Comparison of ENCODE assay signal across 23 cellular contexts in the genomic region with DNA sequence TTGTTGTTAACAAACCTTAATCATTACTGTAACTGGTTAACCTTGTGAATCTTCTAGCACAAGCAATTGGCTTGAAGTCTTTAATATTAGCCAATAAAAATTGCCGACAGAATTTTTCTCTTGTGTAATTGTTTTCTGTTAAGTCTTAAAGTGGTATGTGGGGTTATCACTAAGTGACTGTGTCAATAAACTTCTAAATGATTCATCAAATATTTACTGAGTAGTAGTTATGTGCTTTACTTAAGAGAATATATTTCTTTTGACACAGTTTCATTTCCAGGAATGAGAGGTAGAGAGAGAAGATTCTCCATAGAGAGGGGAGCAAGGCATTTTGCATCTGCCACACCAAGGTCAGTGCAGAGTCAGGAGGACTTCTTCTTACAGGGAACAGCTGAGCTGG.
DNase-seq lines count a peak whose midpoint lies in the region; TF ChIP-seq lines count a peak whose summit lies in the region.
"Had no signal": no experiment of that assay in that cellular context is flagged by ENCODE, and none has a peak within 500 bp of the region (broad histone marks: within the 10 kb centered on the region; RNA-seq: fewer than 3 reads in every experiment).

No MANE protein-coding gene starts in this region.

- H2BK120ac ChIP-seq in mesenchymal stem cell (ENCODE audit: low read depth, low read length), result no peak overlapping the region

- H3K36me3 ChIP-seq in mesenchymal stem cell (ENCODE audit: control insufficient read depth in 1 of 2, insufficient read depth in 2 of 2, low read depth in 1 of 2, low read length in 2 of 2) (no peaks in the 10 kb centered on the region), thyroid gland (no peaks in the 10 kb centered on the region), prostate gland (no peaks in the 10 kb centered on the region)
- H3K36me3 ChIP-seq: BLaER1 treated with 17β-estradiol and CSF1 and Interleukin-3, amounts not matched to agents 10 nM and 100 nM had no signal

- peaks cover 6% of the 10 kb centered on the region for H3K4me1 ChIP-seq in mesenchymal stem cell (ENCODE audit: control insufficient read depth, insufficient read depth, low read depth, low read length)
- no peaks in the 10 kb centered on the region for H3K4me1 ChIP-seq in thyroid gland
- H3K4me1 ChIP-seq in prostate gland (replicated peaks), result no peaks in the 10 kb centered on the region

- intact Hi-C loops in thyroid gland (cut with DNase I), result no loop called here
- intact Hi-C loops in prostate gland (cut with DNase I), result no loop called here

- H3K27me3 ChIP-seq in mesenchymal stem cell (ENCODE audit: control insufficient read depth in 1 of 2, insufficient read depth in 1 of 2, low read length in 2 of 2), result no peaks in the 10 kb centered on the region
- no peaks in the 10 kb centered on the region for H3K27me3 ChIP-seq in thyroid gland
- no peaks in the 10 kb centered on the region for H3K27me3 ChIP-seq in prostate gland (replicated peaks; ENCODE audit: insufficient read depth)
- H3K27me3 ChIP-seq: BLaER1 treated with 17β-estradiol and CSF1 and Interleukin-3, amounts not matched to agents 10 nM and 100 nM had no signal

- peak overlapping the region; percentile 5 for H3K27ac ChIP-seq in mesenchymal stem cell (ENCODE audit: low read length, poor library complexity, severe bottlenecking)
- no peak overlapping the region for H3K27ac ChIP-seq in thyroid gland
- no peak overlapping the region for H3K27ac ChIP-seq in prostate gland
- H3K27ac ChIP-seq: BLaER1 treated with 17β-estradiol and CSF1 and Interleukin-3, amounts not matched to agents 10 nM and 100 nM; PC-9 had no signal

- no peak overlapping the region for H3K18ac ChIP-seq in mesenchymal stem cell (ENCODE audit: low read depth in 1 of 2, low read length in 2 of 2)

- no peak overlapping the region for H4K91ac ChIP-seq in mesenchymal stem cell (ENCODE audit: low read length)

- H3K9me3 ChIP-seq in mesenchymal stem cell (ENCODE audit: control insufficient read depth, low read length) (peaks cover 4% of the 10 kb centered on the region), thyroid gland (no peaks in the 10 kb centered on the region), prostate gland (no peaks in the 10 kb centered on the region)
- H3K9me3 ChIP-seq: BLaER1 treated with 17β-estradiol and CSF1 and Interleukin-3, amounts not matched to agents 10 nM and 100 nM had no signal

- H2AK5ac ChIP-seq in mesenchymal stem cell (ENCODE audit: low read length, severe bottlenecking), result no peak overlapping the region

- DNase-seq in ELR (ENCODE audit: low read depth) (peak; percentile 32), M059J (ENCODE audit: low read depth) (peak; percentile 21), dedifferentiated amniotic fluid mesenchymal stem cell (ENCODE audit: extremely low spot score) (peak; percentile 15), mesenchymal stem cell (peak; percentile 15), thyroid gland (no peak), mesenteric fat pad (ENCODE audit: low spot score) (no peak), prostate gland (ENCODE audit: low spot score) (no peak), SHP77 (lab: John Stamatoyannopoulos, UW) (no peak)
- DNase-seq: AML-193; CD4-positive, alpha-beta T cell; GDM1; Kasumi-1; MV-4-11; NCI-H1105; NCI-H1436 treated with DMSO at 0.1 percent for 48 hours; NCI-H187 treated with DMSO at 0.1 percent for 48 hours; NCI-H524; NCI-H748 treated with DMSO at 0.1 percent for 48 hours; Right ventricle myocardium superior had no signal

- H3K14ac ChIP-seq in mesenchymal stem cell (ENCODE audit: low read length in 2 of 2), result no peak overlapping the region

- no peak overlapping the region for H2BK15ac ChIP-seq in mesenchymal stem cell (ENCODE audit: low read depth, poor library complexity, severe bottlenecking)

- no peak overlapping the region for H3K9ac ChIP-seq in mesenchymal stem cell (ENCODE audit: low read length)
- H3K9ac ChIP-seq: BLaER1 treated with 17β-estradiol and CSF1 and Interleukin-3, amounts not matched to agents 10 nM and 100 nM had no signal

- H2AFZ ChIP-seq in mesenchymal stem cell (ENCODE audit: low read depth, low read length), result no peak overlapping the region
- H2AFZ ChIP-seq: PC-9 had no signal

- no peak overlapping the region for H3K4me2 ChIP-seq in mesenchymal stem cell (ENCODE audit: low read length, poor library complexity, severe bottlenecking)
- H3K4me2 ChIP-seq: BLaER1 treated with 17β-estradiol and CSF1 and Interleukin-3, amounts not matched to agents 10 nM and 100 nM; PC-9 had no signal

- no peak overlapping the region for H2BK5ac ChIP-seq in mesenchymal stem cell (ENCODE audit: low read depth, low read length, poor library complexity, severe bottlenecking)

- WGBS in mesenchymal stem cell, result no CpG with 5 or more reads among the region's 1 CpG
- WGBS in thyroid gland, 2 donors, result 60 to 89% methylated on average over 1 of the region's 1 CpG
- 27% methylated on average over 1 of the region's 1 CpG for WGBS in prostate gland

- no peak overlapping the region for H4K8ac ChIP-seq in mesenchymal stem cell (ENCODE audit: low read length)

- no peak overlapping the region for H2BK12ac ChIP-seq in mesenchymal stem cell (ENCODE audit: low read length in 2 of 2)

- TF ChIP-seq CTCF in thyroid gland (IDR thresholded peaks at IDR 0.05), result no peak
- no peak for TF ChIP-seq CTCF in prostate gland (IDR thresholded peaks at IDR 0.05)

- no peak for TF ChIP-seq POLR2A in thyroid gland (IDR thresholded peaks at IDR 0.05)
- no peak for TF ChIP-seq POLR2A in prostate gland (IDR thresholded peaks at IDR 0.05)

- no peak overlapping the region for H3K4ac ChIP-seq in mesenchymal stem cell (ENCODE audit: low read depth in 1 of 2, low read length in 2 of 2)

- no peak overlapping the region for H3K23ac ChIP-seq in mesenchymal stem cell (ENCODE audit: low read length in 2 of 2)

- H3K4me3 ChIP-seq in mesenchymal stem cell (ENCODE audit: insufficient read depth in 1 of 2, low read depth in 1 of 2, low read length in 2 of 2) (no peak overlapping the region), thyroid gland (replicated peaks in 1 of 3) (no peak overlapping the region), prostate gland (no peak overlapping the region)
- H3K4me3 ChIP-seq: BLaER1 treated with 17β-estradiol and CSF1 and Interleukin-3, amounts not matched to agents 10 nM and 100 nM; GM12878; K562; PC-9 had no signal

- H3K79me1 ChIP-seq in mesenchymal stem cell (replicated peaks; ENCODE audit: low read length, poor library complexity, severe bottlenecking), result no peaks in the 10 kb centered on the region

Comparison
In these comparisons a context has a peak if more than half of its experiments do, and no peak if none do; other contexts are left out.
1. DNase-seq: peak in ELR (single experiment), M059J (single experiment), dedifferentiated amniotic fluid mesenchymal stem cell (single experiment) and mesenchymal stem cell (single experiment); none in thyroid gland (0 of 2), mesenteric fat pad (single experiment), prostate gland (single experiment) and SHP77 (0 of 2).